ENCODE assay signal across 7 cellular contexts in the genomic region with DNA sequence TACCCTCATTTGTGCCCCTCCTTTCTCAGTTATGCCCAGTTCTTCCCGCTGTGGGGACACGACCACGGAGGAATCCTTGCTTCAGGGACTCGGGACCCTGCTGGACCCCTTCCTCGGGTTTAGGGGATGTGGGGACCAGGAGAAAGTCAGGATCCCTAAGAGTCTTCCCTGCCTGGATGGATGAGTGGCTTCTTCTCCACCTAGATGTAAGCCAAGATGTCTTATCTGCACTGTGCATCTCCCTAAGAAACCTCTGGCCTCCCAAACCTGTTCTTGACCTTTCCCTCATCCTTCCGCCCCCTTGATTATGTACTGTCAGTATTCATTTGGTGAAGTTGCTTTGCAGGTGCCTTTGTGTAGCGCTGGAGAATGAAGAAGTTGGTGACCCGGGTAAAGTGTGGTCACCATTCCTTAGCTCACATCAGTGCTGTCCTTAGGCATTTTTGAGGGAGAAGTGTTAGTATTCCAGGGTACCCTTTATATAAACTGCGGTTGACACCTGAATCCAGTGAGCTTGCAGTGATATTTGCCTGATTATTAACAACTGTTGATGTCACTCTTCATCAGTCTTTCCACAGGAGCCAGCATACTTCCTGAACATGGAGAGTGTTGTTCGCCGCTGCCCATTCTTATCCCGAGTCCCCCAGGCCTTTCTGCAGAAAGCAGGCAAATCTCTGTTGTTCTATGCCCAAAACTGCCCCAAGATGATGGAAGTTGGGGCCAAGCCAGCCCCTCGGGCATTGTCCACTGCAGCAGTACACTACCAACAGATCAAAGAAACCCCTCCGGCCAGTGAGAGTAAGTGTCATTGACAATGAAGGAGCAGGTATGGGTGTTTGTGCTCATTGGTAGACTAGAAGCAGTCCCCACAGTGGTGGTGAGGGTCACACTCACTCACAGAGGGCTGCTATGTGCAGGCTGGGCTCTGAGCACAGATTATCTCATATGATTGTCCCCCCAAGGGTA. TPM values are rescaled to one million over a fixed set of nuclear protein-coding genes. Genes with fewer than 3 reads are reported as not detected.
DNase-seq lines count a peak whose midpoint lies in the region; ATAC-seq and TF ChIP-seq lines count a peak whose summit lies in the region.
"Had no signal": no experiment of that assay in that cellular context is flagged by ENCODE, and none has a peak within 500 bp of the region (broad histone marks: within the 10 kb centered on the region; RNA-seq: fewer than 3 reads in every experiment).

No MANE protein-coding gene starts in this region.

- H3K27ac Mint-ChIP-seq in CD14-positive monocyte (peak overlapping the region; percentile 90 to 98 (median 94)), WTC11 (peak overlapping the region; percentile 50)

- no peak for TF ChIP-seq POLR2A in right lobe of liver (IDR thresholded peaks at IDR 0.05)

- POLR2A ChIA-PET in WTC11 (lab: Charles Lee) = no interaction called here

- H3K4me1 ChIP-seq in right lobe of liver = peaks cover 0 to 52% (median 14%) of the 10 kb centered on the region in 4 donors

- no peaks in the 10 kb centered on the region for H3K27me3 ChIP-seq in right lobe of liver

- H3K9me3 Mint-ChIP-seq in CD14-positive monocyte (no peaks in the 10 kb centered on the region), WTC11 (no peaks in the 10 kb centered on the region)

- 10% methylated on average over 11 of the region's 14 CpGs for WGBS in right lobe of liver (ENCODE audit: insufficient coverage, low coverage, low lambda C conversion rate, missing lambda C conversion rate)

- H3K36me3 Mint-ChIP-seq in CD14-positive monocyte = peaks cover 24 to 31% of the 10 kb centered on the region in 2 donors
- H3K36me3 Mint-ChIP-seq in WTC11 = peaks cover 32% of the 10 kb centered on the region

- no peak for TF ChIP-seq CTCF in CD14-positive monocyte (IDR thresholded peaks at IDR 0.05)
- no peak for TF ChIP-seq CTCF in WTC11 (IDR thresholded peaks at IDR 0.05)
- no peak for TF ChIP-seq CTCF in right lobe of liver (IDR thresholded peaks at IDR 0.05)

- H3K27me3 Mint-ChIP-seq in CD14-positive monocyte (ENCODE audit: low read depth in 3 of 3) (no peaks in the 10 kb centered on the region), WTC11 (ENCODE audit: low read depth) (peaks cover 11% of the 10 kb centered on the region)

- no peak for DNase-seq in CD14-positive monocyte (ENCODE audit: low spot score)
- no peak for DNase-seq in WTC11 (ENCODE audit: low spot score)
- DNase-seq in right lobe of liver = peak in 1 of 3 donors; percentile 53
- DNase-seq in ACHN = no peak
- no peak for DNase-seq in NCI-H1694 (lab: John Stamatoyannopoulos, UW)

- CTCF ChIA-PET in WTC11 (lab: Charles Lee) = interaction anchor here (0.6 to 1.2 kb wide), 3 partner anchors 21 to 44 kb away, joined by 3 read pairs; partner anchors contain the start of gene POC1A

- H3K4me3 Mint-ChIP-seq in CD14-positive monocyte = peak overlapping the region; percentile 97 to 98
- peak overlapping the region; percentile 93 for H3K4me3 Mint-ChIP-seq in WTC11

- in situ Hi-C loops in ACHN (cut with HindIII; ENCODE audit: low pct_ligation_motif_present, low pct_unique_long_range_greater_than_20kb, low sequenced_read_pairs) = no loop called here

- intact Hi-C loops in CD14-positive monocyte (cut with micrococcal nuclease) = loop anchor here (5.0 kb wide), 2 partner anchors 47 to 137 kb away; partner anchors contain the start of gene POC1A (in 1 of the 2)
- intact Hi-C loops in right lobe of liver (cut with DNase I) = no loop called here

- H3K4me1 Mint-ChIP-seq in CD14-positive monocyte (peaks cover 82% of the 10 kb centered on the region), WTC11 (peaks cover 15% of the 10 kb centered on the region)

- peak overlapping the region; percentile 86 to 97 (median 92) for H3K4me3 ChIP-seq in right lobe of liver

- no peaks in the 10 kb centered on the region for H3K9me3 ChIP-seq in right lobe of liver

- peak overlapping the region; percentile 94 to 99 (median 98) for H3K27ac ChIP-seq in right lobe of liver

- ATAC-seq in WTC11 (no peak), right lobe of liver (peak; percentile 1 to 12 (median 3)), GM21515 (IDR thresholded peaks at IDR 0.05; ENCODE audit: unreplicated experiment) (no peak)

- peaks cover 0 to 52% (median 15%) of the 10 kb centered on the region in 4 donors for H3K36me3 ChIP-seq in right lobe of liver

TF ChIP-seq in WTC11, 78 proteins besides CTCF, POLR2A, EP300 and RAD21 (continues in another document):
- TF ChIP-seq ZNF416 (CRISPR knock-in tag; IDR thresholded peaks at IDR 0.05) = no peak
- no peak for TF ChIP-seq ZNF512 (CRISPR knock-in tag; IDR thresholded peaks at IDR 0.05; ENCODE audit: borderline replicate concordance)
- TF ChIP-seq TP53 (CRISPR knock-in tag; IDR thresholded peaks at IDR 0.05) = no peak
- TF ChIP-seq, protein P1, sequence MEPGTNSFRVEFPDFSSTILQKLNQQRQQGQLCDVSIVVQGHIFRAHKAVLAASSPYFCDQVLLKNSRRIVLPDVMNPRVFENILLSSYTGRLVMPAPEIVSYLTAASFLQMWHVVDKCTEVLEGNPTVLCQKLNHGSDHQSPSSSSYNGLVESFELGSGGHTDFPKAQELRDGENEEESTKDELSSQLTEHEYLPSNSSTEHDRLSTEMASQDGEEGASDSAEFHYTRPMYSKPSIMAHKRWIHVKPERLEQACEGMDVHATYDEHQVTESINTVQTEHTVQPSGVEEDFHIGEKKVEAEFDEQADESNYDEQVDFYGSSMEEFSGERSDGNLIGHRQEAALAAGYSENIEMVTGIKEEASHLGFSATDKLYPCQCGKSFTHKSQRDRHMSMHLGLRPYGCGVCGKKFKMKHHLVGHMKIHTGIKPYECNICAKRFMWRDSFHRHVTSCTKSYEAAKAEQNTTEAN (CRISPR knock-in tag; IDR thresholded peaks at IDR 0.05) = no peak
- TF ChIP-seq, protein P2, sequence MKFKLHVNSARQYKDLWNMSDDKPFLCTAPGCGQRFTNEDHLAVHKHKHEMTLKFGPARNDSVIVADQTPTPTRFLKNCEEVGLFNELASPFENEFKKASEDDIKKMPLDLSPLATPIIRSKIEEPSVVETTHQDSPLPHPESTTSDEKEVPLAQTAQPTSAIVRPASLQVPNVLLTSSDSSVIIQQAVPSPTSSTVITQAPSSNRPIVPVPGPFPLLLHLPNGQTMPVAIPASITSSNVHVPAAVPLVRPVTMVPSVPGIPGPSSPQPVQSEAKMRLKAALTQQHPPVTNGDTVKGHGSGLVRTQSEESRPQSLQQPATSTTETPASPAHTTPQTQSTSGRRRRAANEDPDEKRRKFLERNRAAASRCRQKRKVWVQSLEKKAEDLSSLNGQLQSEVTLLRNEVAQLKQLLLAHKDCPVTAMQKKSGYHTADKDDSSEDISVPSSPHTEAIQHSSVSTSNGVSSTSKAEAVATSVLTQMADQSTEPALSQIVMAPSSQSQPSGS (CRISPR knock-in tag; IDR thresholded peaks at IDR 0.05; ENCODE audit: borderline replicate concordance, low read depth) = no peak
- TF ChIP-seq ARID4B (CRISPR knock-in tag; IDR thresholded peaks at IDR 0.05; ENCODE audit: borderline replicate concordance) = no peak

RNA-seq across cellular contexts. Expression of gene ALAS1, which starts 1.0 kb away (rescaled TPM):
- polyA plus RNA-seq in CD14-positive monocyte = 10 to 100 TPM; 20.9 to 38.7 TPM
- 39.1 to 43.0 TPM (median 39.4 TPM) in 3 replicates for total RNA-seq in WTC11 (2021)
- total RNA-seq in right lobe of liver = 100 to 1,000 TPM in 4 of 6 experiments, 10 to 100 TPM in 2; 73.4 to 783 (median 147) TPM

RNA-seq across cellular contexts. Expression of gene TLR9, which starts 26.5 kb away (rescaled TPM):
- not detected for polyA plus RNA-seq in CD14-positive monocyte
- total RNA-seq in WTC11 (2021) (not detected in 3 replicates), right lobe of liver (under 1 TPM in 4 of 6 experiments, not detected in 2; 0.12 to 0.59 (median 0.24) TPM)
- total RNA-seq: glomerular endothelial cell had no signal

RNA-seq across cellular contexts. Expression of gene TWF2, which starts 40.0 kb away (rescaled TPM):
- 100 to 1,000 TPM; 176 to 199 TPM for polyA plus RNA-seq in CD14-positive monocyte
- total RNA-seq in WTC11 (2021) (60.8 to 71.1 TPM (median 66.3 TPM) in 3 replicates), right lobe of liver (10 to 100 TPM; 12.9 to 34.4 (median 23.7) TPM)

RNA-seq across cellular contexts. Expression of gene POC1A, which starts 44.7 kb away (rescaled TPM):
- polyA plus RNA-seq in CD14-positive monocyte = 1 to 10 TPM; 1.2 to 2.0 TPM
- total RNA-seq in WTC11 (2021) (31.3 to 36.2 TPM (median 34.9 TPM) in 3 replicates), right lobe of liver (1 to 10 TPM; 2.0 to 4.3 (median 3.2) TPM)

RNA-seq across cellular contexts. Expression of gene PPM1M, which starts 46.6 kb away (rescaled TPM):
- 100 to 1,000 TPM in 1 of 2 donors, 10 to 100 TPM in 1; 92.8 to 120 TPM for polyA plus RNA-seq in CD14-positive monocyte
- total RNA-seq in WTC11 (2021) = 5.1 to 7.0 TPM (median 6.0 TPM) in 3 replicates
- total RNA-seq in right lobe of liver = 1 to 10 TPM; 2.8 to 7.1 (median 4.5) TPM

Comparison
In these comparisons a context has a peak if more than half of its experiments do, and no peak if none do; other contexts are left out.
1. ATAC-seq: peak in right lobe of liver (4 of 4); none in WTC11 (single experiment) and GM21515 (single experiment).
2. intact Hi-C loops: an anchor here in CD14-positive monocyte (5.0 kb wide); none called in right lobe of liver.